Comparison of ENCODE assay signal across 19 cellular contexts in the genomic region with DNA sequence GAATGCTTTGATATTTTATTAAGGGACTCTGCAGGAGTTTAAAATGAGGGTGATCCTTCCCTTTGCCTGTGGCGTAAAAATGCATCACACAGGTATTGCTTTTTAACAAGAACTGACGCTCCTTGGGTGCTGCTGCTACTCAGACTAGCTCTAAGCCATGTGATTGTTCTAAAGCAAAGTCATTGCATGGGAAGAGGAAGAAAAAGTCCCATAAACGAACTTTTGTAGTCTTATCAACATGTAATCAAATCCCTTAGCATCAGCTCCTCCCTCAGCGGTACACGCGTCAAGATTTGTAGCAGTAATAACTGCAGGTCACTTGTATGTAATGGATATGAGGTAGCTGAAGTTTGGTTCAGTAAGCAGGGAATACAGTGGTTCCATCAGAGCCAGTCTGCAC.
"Had no signal": no experiment of that assay in that cellular context is flagged by ENCODE, and none has a peak within 500 bp of the region (broad histone marks: within the 10 kb centered on the region; RNA-seq: fewer than 3 reads in every experiment).

No MANE protein-coding gene starts in this region.

- H3K36me3 ChIP-seq: left ventricle myocardium inferior, sigmoid colon, stomach, thoracic aorta, WERI-Rb-1 had no signal

- H3K27me3 ChIP-seq: body of pancreas, hepatocyte, sigmoid colon, stomach had no signal

- H3K4me3 Mint-ChIP-seq: activated CD4-positive, alpha-beta memory T cell treated with anti-CD3 and anti-CD28 coated beads, Interleukin-2, amount 10 ng/mL, durations not matched to agents 7 days and 5 days; activated T-cell treated with anti-CD3 and anti-CD28 coated beads, Interleukin-2, amount 50 U/mL, for 72 hours; naive thymus-derived CD8-positive, alpha-beta T cell had no signal

- H3K36me3 Mint-ChIP-seq: naive thymus-derived CD8-positive, alpha-beta T cell had no signal

- H3K9me3 ChIP-seq: body of pancreas, left ventricle myocardium inferior, sigmoid colon, stomach, thoracic aorta had no signal

- H3K27ac Mint-ChIP-seq: activated CD4-positive, alpha-beta memory T cell treated with anti-CD3 and anti-CD28 coated beads, Interleukin-2, amount 10 ng/mL, durations not matched to agents 7 days and 5 days; activated naive CD4-positive, alpha-beta T cell treated with anti-CD3 and anti-CD28 coated beads, Interleukin-2, amount 50 U/mL, for 72 hours; activated T-cell treated with anti-CD3 and anti-CD28 coated beads, Interleukin-2, amount 50 U/mL, for 72 hours; naive thymus-derived CD8-positive, alpha-beta T cell had no signal

- H3K4me3 ChIP-seq: body of pancreas, hepatocyte, left ventricle myocardium inferior, sigmoid colon, stomach, thoracic aorta had no signal

- H3K27me3 Mint-ChIP-seq: naive thymus-derived CD8-positive, alpha-beta T cell had no signal

- DNase-seq: activated CD4-positive, alpha-beta memory T cell treated with anti-CD3 and anti-CD28 coated beads, Interleukin-2, amount 10 ng/mL, durations not matched to agents 7 days and 5 days; activated CD4-positive, alpha-beta T cell treated with anti-CD3 and anti-CD28 coated beads for 4 hours; activated gamma-delta T cell; activated T-cell treated with anti-CD3 and anti-CD28 coated beads, Interleukin-2, amount 50 U/mL, for 72 hours; amniotic stem cell; body of pancreas; caudate nucleus; left ventricle myocardium inferior; naive thymus-derived CD8-positive, alpha-beta T cell; sigmoid colon; stimulated activated CD4-positive, alpha-beta T cell treated with anti-CD3 and anti-CD28 coated beads, Interleukin-1b, Interleukin-23, amount 100 ng/mL, for 48 hours; stomach; T-helper 9 cell; WERI-Rb-1 had no signal

- H3K9me3 Mint-ChIP-seq: activated CD4-positive, alpha-beta memory T cell treated with anti-CD3 and anti-CD28 coated beads, Interleukin-2, amount 10 ng/mL, durations not matched to agents 7 days and 5 days; activated T-cell treated with anti-CD3 and anti-CD28 coated beads, Interleukin-2, amount 50 U/mL, for 72 hours; naive thymus-derived CD8-positive, alpha-beta T cell had no signal

- ATAC-seq: activated naive CD4-positive, alpha-beta T cell treated with anti-CD3 and anti-CD28 coated beads, Interleukin-2, amount 50 U/mL, for 72 hours; activated T-cell treated with anti-CD3 and anti-CD28 coated beads, Interleukin-2, amount 50 U/mL, for 72 hours; body of pancreas; esophagus mucosa; naive thymus-derived CD8-positive, alpha-beta T cell had no signal

- H3K27ac ChIP-seq: body of pancreas, hepatocyte, left ventricle myocardium inferior, parathyroid adenoma, sigmoid colon, stomach, thoracic aorta, WERI-Rb-1 had no signal
